In genomic region chr15:31887246-31887645, GRCh38 we compare ENCODE assay signal across 19 cellular contexts. TPM values are rescaled to one million over a fixed set of nuclear protein-coding genes. Genes with fewer than 3 reads are reported as not detected.
DNase-seq lines count a peak whose midpoint lies in the region; ATAC-seq and TF ChIP-seq lines count a peak whose summit lies in the region.
"Had no signal": no experiment of that assay in that cellular context is flagged by ENCODE, and none has a peak within 500 bp of the region (broad histone marks: within the 10 kb centered on the region; RNA-seq: fewer than 3 reads in every experiment).

No MANE protein-coding gene starts in this region.

- no peaks in the 10 kb centered on the region for H3K9me3 Mint-ChIP-seq in Caco-2 (ENCODE audit: unreplicated experiment)
- no peaks in the 10 kb centered on the region; the same call in 2 of the 3 replicates for H3K9me3 Mint-ChIP-seq in GM23338

- DNase-seq in Caco-2 (peak in 1 of 2 experiments; percentile 17), GM23338 (ENCODE audit: low spot score) (peak; percentile 74), SK-N-DZ (ENCODE audit: low spot score) (peak; percentile 79), iPS-NIHi7 (ENCODE audit: extremely low spot score) (peak; percentile 38), NCI-H446 treated with DMSO at 0.1 percent for 48 hours (lab: John Stamatoyannopoulos, UW) (no peak), superior temporal gyrus (ENCODE audit: extremely low spot score) (no peak), HUDEP-2 (lab: John Stamatoyannopoulos, UW; ENCODE audit: unreplicated experiment in 76 of 76) (no peak)
- DNase-seq in stimulated activated CD8-positive, alpha-beta memory T cell treated with anti-CD3 and anti-CD28 coated beads, Interleukin-4, amount 100 ng/mL, for 48 hours, result no peak
- DNase-seq: activated gamma-delta T cell treated with Interleukin-2 at 50 U/mL for 16 hours, body of pancreas, erythroblast, kidney, mucosa of descending colon, NCI-H2081 treated with DMSO at 0.1 percent for 48 hours, T-helper 2 cell, trophoblast cell had no signal

- peak overlapping the region; percentile 38; the same call in 1 of the 2 replicates for H3K4me2 ChIP-seq in GM23338

- H3K27me3 Mint-ChIP-seq in Caco-2 (ENCODE audit: insufficient read depth, unreplicated experiment) (peaks cover 5% of the 10 kb centered on the region), GM23338 (ENCODE audit: insufficient read depth, low read depth, poor library complexity) (no peaks in the 10 kb centered on the region)

- H4K20me1 ChIP-seq in GM23338 (replicated peaks; ENCODE audit: insufficient read depth), result no peaks in the 10 kb centered on the region

- H3K9me2 ChIP-seq in GM23338 (ENCODE audit: insufficient read depth), result peaks cover 3% of the 10 kb centered on the region; the same call in 1 of the 2 replicates

- no TSS peak for BruUV-seq in Caco-2 (replicated peaks; lab: Mats Ljungman, UMichigan)

- intact Hi-C loops in Caco-2 (cut with micrococcal nuclease; ENCODE audit: unreplicated experiment), result no loop called here

- TF ChIP-seq CTCF in Caco-2 (IDR thresholded peaks at IDR 0.05; ENCODE audit: insufficient read depth in 1 of 2, low read depth in 1 of 2, low read length in 1 of 2, severe bottlenecking in 1 of 2, unreplicated experiment in 1 of 2) (peak; percentile 12 to 40), GM23338 (conservative IDR thresholded peaks at IDR 0.05; ENCODE audit: low read depth in 2 of 2) (peak; percentile 62 to 64)

- H3K27ac Mint-ChIP-seq in Caco-2 (ENCODE audit: unreplicated experiment) (no peak overlapping the region), GM23338 (no peak overlapping the region)

- H3K4me1 ChIP-seq in Caco-2 (no peaks in the 10 kb centered on the region), GM23338 (ENCODE audit: insufficient read depth) (no peaks in the 10 kb centered on the region)
- H3K4me1 ChIP-seq: body of pancreas, HAP-1 had no signal

- H3K27me3 ChIP-seq in Caco-2 (replicated peaks; ENCODE audit: control insufficient read depth, insufficient read depth, low read length) (no peaks in the 10 kb centered on the region), GM23338 (ENCODE audit: insufficient read depth) (no peaks in the 10 kb centered on the region)
- H3K27me3 ChIP-seq: body of pancreas had no signal

- H3K36me3 Mint-ChIP-seq in Caco-2 (ENCODE audit: insufficient read depth, unreplicated experiment) (no peaks in the 10 kb centered on the region), GM23338 (ENCODE audit: low read depth) (no peaks in the 10 kb centered on the region)

- H2AFZ ChIP-seq in GM23338, result peak overlapping the region; percentile 87

- H3K4me3 Mint-ChIP-seq in Caco-2 (ENCODE audit: unreplicated experiment) (no peak overlapping the region), GM23338 (no peak overlapping the region)

- no peaks in the 10 kb centered on the region for H3K9me3 ChIP-seq in Caco-2
- H3K9me3 ChIP-seq: body of pancreas, HAP-1, mucosa of descending colon had no signal

- CTCF ChIA-PET in Caco-2 (lab: Charles Lee), result interaction anchor here (0.6 kb wide), 1 partner anchor 339 kb away, joined by 8 read pairs; no protein-coding TSS in a partner anchor

- no peaks in the 10 kb centered on the region for H3K36me3 ChIP-seq in Caco-2 (ENCODE audit: control insufficient read depth, insufficient read depth, low read length)
- H3K36me3 ChIP-seq in GM23338 (ENCODE audit: insufficient read depth), result no peaks in the 10 kb centered on the region
- H3K36me3 ChIP-seq: HAP-1 had no signal

- POLR2A ChIA-PET in Caco-2 (lab: Charles Lee), result no interaction called here

- no peaks in the 10 kb centered on the region for H3F3A ChIP-seq in GM23338 (replicated peaks; ENCODE audit: low read depth)

- no peak overlapping the region for H3K27ac ChIP-seq in GM23338 (ENCODE audit: low read depth)
- H3K27ac ChIP-seq: body of pancreas, coronary artery had no signal

- H3K4me1 Mint-ChIP-seq in Caco-2 (ENCODE audit: low read depth, unreplicated experiment), result no peaks in the 10 kb centered on the region
- no peaks in the 10 kb centered on the region for H3K4me1 Mint-ChIP-seq in GM23338

- peak; percentile 100 for ATAC-seq in GM23338
- ATAC-seq: body of pancreas, mucosa of descending colon, Right ventricle myocardium inferior had no signal

- H3K79me2 ChIP-seq in GM23338 (replicated peaks; ENCODE audit: insufficient read depth), result no peaks in the 10 kb centered on the region

- H3K4me3 ChIP-seq in Caco-2 (ENCODE audit: low read depth, low read length) (no peak overlapping the region), GM23338 (peak overlapping the region; percentile 18; the same call in 1 of the 2 replicates)
- H3K4me3 ChIP-seq: body of pancreas, coronary artery, HAP-1, mucosa of descending colon had no signal

TF ChIP-seq in GM23338, 12 proteins besides CTCF, POLR2A, EP300 and RAD21 (continues in another document):
- TF ChIP-seq NANOG (IDR thresholded peaks at IDR 0.05; ENCODE audit: borderline replicate concordance), result no peak
- no peak for TF ChIP-seq EZH2 (IDR thresholded peaks at IDR 0.05; ENCODE audit: low read depth, unreplicated experiment)
- TF ChIP-seq REST (IDR thresholded peaks at IDR 0.05; ENCODE audit: unreplicated experiment), result no peak
- TF ChIP-seq POLR2AphosphoS5 (IDR thresholded peaks at IDR 0.05; ENCODE audit: low read depth), result no peak
- no peak for TF ChIP-seq ZNF331 (CRISPR knock-in tag; IDR thresholded peaks at IDR 0.05; ENCODE audit: low read depth)
- no peak for TF ChIP-seq JUNB (IDR thresholded peaks at IDR 0.05; ENCODE audit: unreplicated experiment)
- no peak for TF ChIP-seq STAT1 (IDR thresholded peaks at IDR 0.05; ENCODE audit: unreplicated experiment)
- TF ChIP-seq ZNF114 (CRISPR knock-in tag; IDR thresholded peaks at IDR 0.05), result no peak
- no peak for TF ChIP-seq EZH2phosphoT487 (IDR thresholded peaks at IDR 0.05; ENCODE audit: unreplicated experiment)
- TF ChIP-seq ETS1 (IDR thresholded peaks at IDR 0.05), result no peak

RNA-seq across cellular contexts. Expression of gene OTUD7A, which starts 16.8 kb away (rescaled TPM):
- total RNA-seq in Caco-2 (2022), result 0.18 TPM in 1 of 2 replicates, not detected in the other
- 5.3 and 5.9 TPM in 2 replicates for total RNA-seq in GM23338 (2014; rRNA removed; shearing (Covaris generic))
- polyA plus RNA-seq in GM23338 (2016; fragmentation: Nextera tagmentation; extraction: Ambion mirVana), result 1.6 and 1.7 TPM in 2 replicates
- polyA plus RNA-seq in SK-N-DZ (2014; cell fraction: cytosol; rRNA removed), result 0.89 and 2.9 TPM in 2 replicates
- 2.1 and 4.3 TPM in 2 replicates for polyA plus RNA-seq in SK-N-DZ (2014; cell fraction: nucleus; rRNA removed)

Comparison
In these comparisons a context has a peak if more than half of its experiments do, and no peak if none do; other contexts are left out.
1. DNase-seq: peak in GM23338 (single experiment), SK-N-DZ (single experiment) and iPS-NIHi7 (single experiment); none in NCI-H446 treated with DMSO at 0.1 percent for 48 hours (single experiment), superior temporal gyrus (single experiment), stimulated activated CD8-positive, alpha-beta memory T cell treated with anti-CD3 and anti-CD28 coated beads, Interleukin-4, amount 100 ng/mL, for 48 hours (single experiment) and HUDEP-2 (0 of 76).